18 cellular contexts compared by ENCODE assay signal in the genomic region with DNA sequence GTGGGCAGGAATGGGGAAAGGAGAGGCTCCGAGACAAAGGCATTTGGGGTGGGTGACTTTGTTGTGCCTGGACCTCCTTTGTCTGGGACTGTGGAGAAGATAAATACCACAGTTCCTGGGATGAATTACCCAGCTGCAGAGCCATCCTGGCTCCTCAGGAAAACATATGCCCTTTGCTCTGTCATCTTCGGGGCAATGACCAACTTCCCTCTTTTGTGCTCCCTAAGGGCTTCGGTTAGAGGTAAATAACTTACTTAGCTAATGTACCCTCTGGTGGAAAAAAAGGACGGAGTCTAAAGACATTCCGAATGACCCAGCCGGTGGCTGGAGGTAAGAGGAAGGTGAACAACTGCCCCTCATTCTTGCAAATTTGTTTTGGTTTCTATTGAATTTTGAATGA.
DNase-seq lines count a peak whose midpoint lies in the region; ATAC-seq, FAIRE-seq and TF ChIP-seq lines count a peak whose summit lies in the region.
"Had no signal": no experiment of that assay in that cellular context is flagged by ENCODE, and none has a peak within 500 bp of the region (broad histone marks: within the 10 kb centered on the region; RNA-seq: fewer than 3 reads in every experiment).

No MANE protein-coding gene starts in this region.

- H3K4me2 ChIP-seq in H1 (ENCODE audit: insufficient read depth in 1 of 2, low read depth in 2 of 2, low read length in 2 of 2): peak overlapping the region in 1 of 2 experiments; percentile 37; a peak in 1 of 4 replicates

- ATAC-seq in T-cell (replicated peaks in 1 of 4): no peak
- ATAC-seq: GM12878 had no signal

- DNase-seq in activated CD4-positive, alpha-beta memory T cell treated with anti-CD3 and anti-CD28 coated beads for 36 hours: no peak
- no peak for DNase-seq in activated CD4-positive, alpha-beta memory T cell treated with anti-CD3 and anti-CD28 coated beads, Interleukin-2, amount 10 ng/mL, durations not matched to agents 7 days and 5 days
- DNase-seq in T-cell (no peak), H1 (ENCODE audit: low read depth in 1 of 2, low spot score in 2 of 2) (no peak), HK-2 (ENCODE audit: unreplicated experiment) (no peak), GM13976 (ENCODE audit: low spot score) (no peak), 8988T (no peak)
- DNase-seq in stimulated activated CD4-positive, alpha-beta T cell treated with anti-CD3 and anti-CD28 coated beads, Interleukin-12 subunit alpha, Interleukin-12 subunit beta, amount 100 ng/mL, for 4 hours: no peak
- DNase-seq: ACHN; Calu3; CD4-positive, CD25-positive, alpha-beta regulatory T cell; DMS 273 treated with DMSO at 0.1 percent for 48 hours; GM23248 had no signal

- H2BK120ac ChIP-seq in H1 (replicated peaks; ENCODE audit: low read depth, low read length): no peak overlapping the region

- H3K4me3 ChIP-seq in H1 (ENCODE audit: extremely low read depth in 1 of 4, insufficient read depth in 2 of 4, low read depth in 3 of 4, low read length in 4 of 4): no peak overlapping the region
- H3K4me3 ChIP-seq: BLaER1 treated with 17β-estradiol and CSF1 and Interleukin-3, amounts not matched to agents 10 nM and 100 nM; GM12878; GM23248; HAP-1 had no signal

- H3K56ac ChIP-seq in H1 (replicated peaks; ENCODE audit: insufficient read length, low read depth, low read length): no peak overlapping the region

- no peaks in the 10 kb centered on the region for H3K9me3 ChIP-seq in H1 (ENCODE audit: insufficient read depth in 2 of 2, low read depth in 1 of 2, low read length in 1 of 2)
- H3K9me3 ChIP-seq: BLaER1 treated with 17β-estradiol and CSF1 and Interleukin-3, amounts not matched to agents 10 nM and 100 nM; HAP-1 had no signal

- no peaks in the 10 kb centered on the region for H4K20me1 ChIP-seq in H1 (replicated peaks in 1 of 2; ENCODE audit: control insufficient read depth in 1 of 2, insufficient read depth in 2 of 2, low read length in 2 of 2)
- H4K20me1 ChIP-seq: BLaER1 treated with 17β-estradiol and CSF1 and Interleukin-3, amounts not matched to agents 10 nM and 100 nM had no signal

- peaks cover 0 to 5% (median 2%) of the 10 kb centered on the region in 4 experiments; a peak in 3 of 7 replicates for H3K4me1 ChIP-seq in H1 (replicated peaks in 1 of 4; ENCODE audit: control insufficient read depth in 3 of 4, insufficient read depth in 4 of 4, low read length in 3 of 4)
- H3K4me1 ChIP-seq: HAP-1 had no signal

- no peaks in the 10 kb centered on the region for H3K27me3 Mint-ChIP-seq in activated CD4-positive, alpha-beta memory T cell treated with anti-CD3 and anti-CD28 coated beads for 36 hours
- no peaks in the 10 kb centered on the region for H3K27me3 Mint-ChIP-seq in activated CD4-positive, alpha-beta memory T cell treated with anti-CD3 and anti-CD28 coated beads, Interleukin-2, amount 10 ng/mL, durations not matched to agents 7 days and 5 days
- no peaks in the 10 kb centered on the region for H3K27me3 Mint-ChIP-seq in T-cell

- 63% methylated on average over 6 of the region's 6 CpGs; no CpG with 5 or more reads in 1 of the 2 experiments for WGBS in H1 (ENCODE audit: extremely low coverage in 1 of 2, insufficient coverage in 1 of 2, insufficient read length in 1 of 2, insufficient replicate concordance in 2 of 2, low coverage in 1 of 2, low lambda C conversion rate in 2 of 2, missing lambda C conversion rate in 1 of 2), 2 experiments

- TF ChIP-seq CTCF in H1 (IDR thresholded peaks at IDR 0.05; ENCODE audit: control extremely low read depth in 1 of 3, insufficient read depth in 1 of 3, low read depth in 1 of 3, low read length in 3 of 3) (no peak), GM13976 (IDR thresholded peaks at IDR 0.05; ENCODE audit: borderline replicate concordance, control extremely low read depth, extremely low read depth, insufficient read depth, missing control alignments) (no peak)

- no peak overlapping the region for H3K18ac ChIP-seq in H1 (ENCODE audit: extremely low read depth, low read length)

- peak overlapping the region; percentile 14 for H3K27ac Mint-ChIP-seq in activated CD4-positive, alpha-beta memory T cell treated with anti-CD3 and anti-CD28 coated beads for 36 hours
- H3K27ac Mint-ChIP-seq in activated CD4-positive, alpha-beta memory T cell treated with anti-CD3 and anti-CD28 coated beads, Interleukin-2, amount 10 ng/mL, durations not matched to agents 7 days and 5 days: no peak overlapping the region
- peak overlapping the region; percentile 56 to 93 for H3K27ac Mint-ChIP-seq in T-cell

- H2BK5ac ChIP-seq in H1 (ENCODE audit: low read depth, low read length): no peak overlapping the region

- H3K79me2 ChIP-seq in H1 (ENCODE audit: control insufficient read depth in 1 of 2, insufficient read depth in 2 of 2, low read length in 2 of 2): no peaks in the 10 kb centered on the region

- H3K9me3 Mint-ChIP-seq in activated CD4-positive, alpha-beta memory T cell treated with anti-CD3 and anti-CD28 coated beads for 36 hours: no peaks in the 10 kb centered on the region
- peaks cover 2% of the 10 kb centered on the region for H3K9me3 Mint-ChIP-seq in activated CD4-positive, alpha-beta memory T cell treated with anti-CD3 and anti-CD28 coated beads, Interleukin-2, amount 10 ng/mL, durations not matched to agents 7 days and 5 days
- H3K9me3 Mint-ChIP-seq in T-cell: no peaks in the 10 kb centered on the region

- no peaks in the 10 kb centered on the region for H3K36me3 ChIP-seq in H1 (ENCODE audit: control insufficient read depth in 2 of 4, insufficient read depth in 4 of 4, low read length in 3 of 4)
- H3K36me3 ChIP-seq: BLaER1 treated with 17β-estradiol and CSF1 and Interleukin-3, amounts not matched to agents 10 nM and 100 nM; HAP-1 had no signal

- H2AK5ac ChIP-seq in H1 (ENCODE audit: low read depth, low read length): no peak overlapping the region

- TF ChIP-seq RAD21 in H1 (IDR thresholded peaks at IDR 0.05 in 1 of 2, conservative IDR thresholded peaks at IDR 0.05 in 1 of 2; ENCODE audit: low read depth in 2 of 2, low read length in 2 of 2): no peak

- peak overlapping the region; percentile 28; the same call in 1 of the 2 replicates for H2BK12ac ChIP-seq in H1 (ENCODE audit: low read depth, low read length)

- H3K4me1 Mint-ChIP-seq in activated CD4-positive, alpha-beta memory T cell treated with anti-CD3 and anti-CD28 coated beads for 36 hours (ENCODE audit: low read depth): peaks cover 73% of the 10 kb centered on the region
- H3K4me1 Mint-ChIP-seq in activated CD4-positive, alpha-beta memory T cell treated with anti-CD3 and anti-CD28 coated beads, Interleukin-2, amount 10 ng/mL, durations not matched to agents 7 days and 5 days: peaks cover 78% of the 10 kb centered on the region
- H3K4me1 Mint-ChIP-seq in T-cell: peaks cover 65 to 82% (median 74%) of the 10 kb centered on the region in 3 donors

- H3K14ac ChIP-seq in H1 (ENCODE audit: insufficient read length): no peak overlapping the region

- H3K27me3 ChIP-seq in H1 (replicated peaks in 1 of 4; ENCODE audit: control insufficient read depth in 3 of 4, extremely low read depth in 1 of 4, insufficient read depth in 3 of 4, low read length in 3 of 4): no peaks in the 10 kb centered on the region
- H3K27me3 ChIP-seq: BLaER1 treated with 17β-estradiol and CSF1 and Interleukin-3, amounts not matched to agents 10 nM and 100 nM had no signal

- CTCF ChIA-PET in activated CD4-positive, alpha-beta memory T cell treated with anti-CD3 and anti-CD28 coated beads for 36 hours (lab: Charles Lee): interaction anchor here (1.0 kb wide), 1 partner anchor 75 kb away, joined by 3 read pairs; no protein-coding TSS in a partner anchor
- CTCF ChIA-PET in activated CD4-positive, alpha-beta memory T cell treated with anti-CD3 and anti-CD28 coated beads, Interleukin-2, amount 10 ng/mL, durations not matched to agents 7 days and 5 days (lab: Charles Lee): interaction anchor here (0.8 kb wide), 1 partner anchor 71 kb away, joined by 3 read pairs; no protein-coding TSS in a partner anchor
- CTCF ChIA-PET in T-cell (lab: Charles Lee) (no interaction called here), H1 (lab: Charles Lee; ENCODE audit: partially characterized antibody) (interaction anchor here (1.1 to 1.2 kb wide), 2 partner anchors 10 to 45 kb away, joined by 3 to 4 read pairs; no protein-coding TSS in a partner anchor)

- in situ Hi-C loops in GM13976 (cut with MboI; ENCODE audit: low sequenced_read_pairs, unreplicated experiment): no loop called here

- H3K9ac ChIP-seq in H1 (replicated peaks in 1 of 4; ENCODE audit: extremely low read depth in 1 of 4, low read depth in 3 of 4, low read length in 3 of 4): no peak overlapping the region
- H3K9ac ChIP-seq: BLaER1 treated with 17β-estradiol and CSF1 and Interleukin-3, amounts not matched to agents 10 nM and 100 nM; GM23248 had no signal

- H3K79me1 ChIP-seq in H1 (ENCODE audit: low read depth, low read length): no peaks in the 10 kb centered on the region

- POLR2A ChIA-PET in activated CD4-positive, alpha-beta memory T cell treated with anti-CD3 and anti-CD28 coated beads for 36 hours (lab: Charles Lee): interaction anchor here (1.1 kb wide), 1 partner anchor 16 kb away, joined by 3 read pairs; no protein-coding TSS in a partner anchor
- POLR2A ChIA-PET in activated CD4-positive, alpha-beta memory T cell treated with anti-CD3 and anti-CD28 coated beads, Interleukin-2, amount 10 ng/mL, durations not matched to agents 7 days and 5 days (lab: Charles Lee): interaction anchor here (1.3 to 4.1 kb wide), 3 partner anchors 16 to 70 kb away, joined by 3 to 64 read pairs (median 4); no protein-coding TSS in a partner anchor
- POLR2A ChIA-PET in T-cell (lab: Charles Lee): no interaction called here
- POLR2A ChIA-PET in H1 (lab: Charles Lee; ENCODE audit: partially characterized antibody): no interaction called here

- FAIRE-seq in H1 (lab: Jason Lieb, UNC): no peak
- FAIRE-seq: GM12878, GM19239, HTR-8/SVneo had no signal

- no peak for TF ChIP-seq POLR2A in H1 (IDR thresholded peaks at IDR 0.05; ENCODE audit: control extremely low read depth in 1 of 2, low read depth in 2 of 2, low read length in 2 of 2)

- no peak overlapping the region for H2AFZ ChIP-seq in H1 (ENCODE audit: low read length)
- H2AFZ ChIP-seq: GM23248 had no signal

- no peak overlapping the region for H3K4me3 Mint-ChIP-seq in activated CD4-positive, alpha-beta memory T cell treated with anti-CD3 and anti-CD28 coated beads for 36 hours
- H3K4me3 Mint-ChIP-seq in activated CD4-positive, alpha-beta memory T cell treated with anti-CD3 and anti-CD28 coated beads, Interleukin-2, amount 10 ng/mL, durations not matched to agents 7 days and 5 days: no peak overlapping the region
- H3K4me3 Mint-ChIP-seq in T-cell: no peak overlapping the region

- H3K27ac ChIP-seq in H1 (ENCODE audit: low read depth, low read length): no peak overlapping the region
- H3K27ac ChIP-seq: BLaER1 treated with 17β-estradiol and CSF1 and Interleukin-3, amounts not matched to agents 10 nM and 100 nM; GM23248 had no signal

- no peak overlapping the region for H3K4ac ChIP-seq in H1 (replicated peaks; ENCODE audit: insufficient read length, low read depth, low read length)

- H3K23ac ChIP-seq in H1 (ENCODE audit: insufficient read length): no peak overlapping the region

- no peak for TF ChIP-seq EP300 in H1 (IDR thresholded peaks at IDR 0.05; ENCODE audit: borderline replicate concordance in 1 of 2, low read depth in 2 of 2, low read length in 2 of 2)

- no peak overlapping the region for H2BK20ac ChIP-seq in H1 (ENCODE audit: low read length)

- intact Hi-C loops in activated CD4-positive, alpha-beta memory T cell treated with anti-CD3 and anti-CD28 coated beads for 36 hours (cut with micrococcal nuclease): loop anchor here (5.0 to 10.0 kb wide), 2 partner anchors 177 to 595 kb away; no protein-coding TSS in a partner anchor

- no peak overlapping the region for H4K91ac ChIP-seq in H1 (replicated peaks; ENCODE audit: insufficient read length, low read length)

- H3K36me3 Mint-ChIP-seq in activated CD4-positive, alpha-beta memory T cell treated with anti-CD3 and anti-CD28 coated beads for 36 hours: no peaks in the 10 kb centered on the region
- H3K36me3 Mint-ChIP-seq in activated CD4-positive, alpha-beta memory T cell treated with anti-CD3 and anti-CD28 coated beads, Interleukin-2, amount 10 ng/mL, durations not matched to agents 7 days and 5 days (ENCODE audit: low read depth): peaks cover 11% of the 10 kb centered on the region
- H3K36me3 Mint-ChIP-seq in T-cell: no peaks in the 10 kb centered on the region

- H4K5ac ChIP-seq in H1 (ENCODE audit: insufficient read length, low read depth, low read length): no peak overlapping the region

- H2BK15ac ChIP-seq in H1 (ENCODE audit: low read length): no peak overlapping the region; the same call in 1 of the 2 replicates

- no peaks in the 10 kb centered on the region for H3K23me2 ChIP-seq in H1 (ENCODE audit: low read depth, low read length)

- no peak overlapping the region for H4K8ac ChIP-seq in H1 (ENCODE audit: extremely low read depth, insufficient read depth, low read length)

Comparison
In these comparisons a context has a peak if more than half of its experiments do, and no peak if none do; other contexts are left out.
1. CTCF ChIA-PET loops: an anchor here in activated CD4-positive, alpha-beta memory T cell treated with anti-CD3 and anti-CD28 coated beads for 36 hours (1.0 kb wide), activated CD4-positive, alpha-beta memory T cell treated with anti-CD3 and anti-CD28 coated beads, Interleukin-2, amount 10 ng/mL, durations not matched to agents 7 days and 5 days (0.8 kb wide) and H1 (1.1 to 1.2 kb wide); none called in T-cell.
2. POLR2A ChIA-PET loops: an anchor here in activated CD4-positive, alpha-beta memory T cell treated with anti-CD3 and anti-CD28 coated beads for 36 hours (1.1 kb wide) and activated CD4-positive, alpha-beta memory T cell treated with anti-CD3 and anti-CD28 coated beads, Interleukin-2, amount 10 ng/mL, durations not matched to agents 7 days and 5 days (1.3 to 4.1 kb wide); none called in T-cell and H1.